In genomic region chr14:68564236-68564825, GRCh38 we compare ENCODE assay signal across 11 cellular contexts.
DNase-seq lines count a peak whose midpoint lies in the region; ATAC-seq and TF ChIP-seq lines count a peak whose summit lies in the region.
"Had no signal": no experiment of that assay in that cellular context is flagged by ENCODE, and none has a peak within 500 bp of the region (broad histone marks: within the 10 kb centered on the region; RNA-seq: fewer than 3 reads in every experiment).

No MANE protein-coding gene starts in this region.

- DNase-seq in left ventricle myocardium inferior (no peak), omental fat pad (ENCODE audit: low spot score) (no peak), type B pancreatic cell (ENCODE audit: extremely low spot score, unreplicated experiment) (no peak), AG08395 (ENCODE audit: low spot score) (no peak), WERI-Rb-1 (no peak)
- DNase-seq: hypothalamus, KG1 had no signal

- no peaks in the 10 kb centered on the region for H3K27me3 Mint-ChIP-seq in type B pancreatic cell
- H3K27me3 Mint-ChIP-seq: activated CD4-positive, alpha-beta T cell treated with anti-CD3 and anti-CD28 coated beads for 36 hours had no signal

- peaks cover 21% of the 10 kb centered on the region for H3K36me3 Mint-ChIP-seq in type B pancreatic cell

- peak overlapping the region; percentile 64 for H3K27ac ChIP-seq in VCaP
- peak overlapping the region; percentile 78 for H3K27ac ChIP-seq in left ventricle myocardium inferior (replicated peaks)
- no peak overlapping the region for H3K27ac ChIP-seq in WERI-Rb-1

- TF ChIP-seq CTCF in VCaP (conservative IDR thresholded peaks at IDR 0.05) (no peak), left ventricle myocardium inferior (IDR thresholded peaks at IDR 0.05; ENCODE audit: borderline replicate concordance) (no peak), omental fat pad (IDR thresholded peaks at IDR 0.05) (no peak), type B pancreatic cell (conservative IDR thresholded peaks at IDR 0.05) (no peak), WERI-Rb-1 (IDR thresholded peaks at IDR 0.05; ENCODE audit: low read depth, low read length) (no peak)

- ATAC-seq in omental fat pad (ENCODE audit: low FRiP score) (peak; percentile 8), HG02970 (IDR thresholded peaks at IDR 0.05; ENCODE audit: low FRiP score, unreplicated experiment) (no peak), HG03280 (IDR thresholded peaks at IDR 0.05; ENCODE audit: unreplicated experiment) (no peak)

- H3K4me1 Mint-ChIP-seq in type B pancreatic cell (ENCODE audit: unreplicated experiment) = peaks cover 70% of the 10 kb centered on the region

- peaks cover 64% of the 10 kb centered on the region for H3K4me1 ChIP-seq in left ventricle myocardium inferior

- H3K9me3 Mint-ChIP-seq in type B pancreatic cell = peaks cover 10% of the 10 kb centered on the region

- intact Hi-C loops in left ventricle myocardium inferior (cut with micrococcal nuclease) = no loop called here

- H3K9me3 ChIP-seq in left ventricle myocardium inferior (replicated peaks) = no peaks in the 10 kb centered on the region
- no peaks in the 10 kb centered on the region for H3K9me3 ChIP-seq in WERI-Rb-1 (ENCODE audit: severe bottlenecking)

- peak overlapping the region; percentile 92 for H3K27ac Mint-ChIP-seq in type B pancreatic cell
- H3K27ac Mint-ChIP-seq: activated CD4-positive, alpha-beta T cell treated with anti-CD3 and anti-CD28 coated beads for 36 hours had no signal

- H3K4me3 ChIP-seq in left ventricle myocardium inferior (no peak overlapping the region), WERI-Rb-1 (ENCODE audit: low read depth, low read length) (no peak overlapping the region)

- H3K27me3 ChIP-seq in left ventricle myocardium inferior (ENCODE audit: low read depth) (no peaks in the 10 kb centered on the region), WERI-Rb-1 (ENCODE audit: insufficient read depth, low read depth, severe bottlenecking) (no peaks in the 10 kb centered on the region)

- no peaks in the 10 kb centered on the region for H3K36me3 ChIP-seq in left ventricle myocardium inferior
- H3K36me3 ChIP-seq in WERI-Rb-1 = no peaks in the 10 kb centered on the region

- peak overlapping the region; percentile 76 for H3K4me3 Mint-ChIP-seq in type B pancreatic cell
- H3K4me3 Mint-ChIP-seq: activated CD4-positive, alpha-beta T cell treated with anti-CD3 and anti-CD28 coated beads for 36 hours had no signal
